ENCODE assay signal across 11 cellular contexts in genomic region chr12:113065126-113066007, GRCh38. TPM values are rescaled to one million over a fixed set of nuclear protein-coding genes. Genes with fewer than 3 reads are reported as not detected.
A peak's percentile ranks its signal among the peaks of the same experiment; 100 is the strongest.
DNase-seq lines count a peak whose midpoint lies in the region; ATAC-seq and TF ChIP-seq lines count a peak whose summit lies in the region.
"Had no signal": no experiment of that assay in that cellular context is flagged by ENCODE, and none has a peak within 500 bp of the region (broad histone marks: within the 10 kb centered on the region; RNA-seq: fewer than 3 reads in every experiment).

No MANE protein-coding gene starts in this region.

- no peak overlapping the region for H3K27ac Mint-ChIP-seq in activated naive CD4-positive, alpha-beta T cell treated with anti-CD3 and anti-CD28 coated beads for 36 hours

- no peaks in the 10 kb centered on the region for H3K27me3 Mint-ChIP-seq in activated naive CD4-positive, alpha-beta T cell treated with anti-CD3 and anti-CD28 coated beads for 36 hours (ENCODE audit: low read depth)

- H3K4me3 ChIP-seq in right atrium auricular region (no peak overlapping the region), testis (no peak overlapping the region)
- H3K4me3 ChIP-seq: colonic mucosa had no signal

- H3K4me1 Mint-ChIP-seq in activated naive CD4-positive, alpha-beta T cell treated with anti-CD3 and anti-CD28 coated beads for 36 hours (ENCODE audit: low read depth), result peaks cover 42% of the 10 kb centered on the region

- DNase-seq in Right ventricle myocardium superior (no peak), right atrium auricular region (ENCODE audit: low spot score) (no peak), NCI-H524 treated with DMSO at 0.1 percent for 48 hours (lab: John Stamatoyannopoulos, UW) (peak; percentile 36), germinal center (ENCODE audit: low spot score) (peak; percentile 69), testis (peak; percentile 54), activated T-cell treated with anti-CD3 and anti-CD28 coated beads for 4 hours (no peak)
- no peak for DNase-seq in activated CD4-positive, CD25-positive, alpha-beta regulatory T cell treated with anti-CD3 and anti-CD28 coated beads, Interleukin-2, amount 50 U/mL, for 72 hours
- no peak for DNase-seq in activated naive CD4-positive, alpha-beta T cell treated with anti-CD3 and anti-CD28 coated beads for 36 hours
- DNase-seq: activated T-cell treated with anti-CD3 and anti-CD28 coated beads, Interleukin-2, amount 50 U/mL, for 1 hour; colonic mucosa had no signal

- TF ChIP-seq CTCF in right atrium auricular region (IDR thresholded peaks at IDR 0.05), result no peak
- no peak for TF ChIP-seq CTCF in testis (IDR thresholded peaks at IDR 0.05)

- no peaks in the 10 kb centered on the region for H3K27me3 ChIP-seq in right atrium auricular region
- H3K27me3 ChIP-seq in testis, result no peaks in the 10 kb centered on the region
- H3K27me3 ChIP-seq: colonic mucosa had no signal

- 37 to 48% methylated on average over 13 to 31 of the region's 31 CpGs for WGBS in testis, 2 donors

- no peaks in the 10 kb centered on the region for H3K9me3 Mint-ChIP-seq in activated naive CD4-positive, alpha-beta T cell treated with anti-CD3 and anti-CD28 coated beads for 36 hours

- CTCF ChIA-PET in activated naive CD4-positive, alpha-beta T cell treated with anti-CD3 and anti-CD28 coated beads for 36 hours (lab: Charles Lee), result interaction anchor here (0.6 to 1.2 kb wide), 6 partner anchors 14 to 165 kb away, joined by 3 to 4 read pairs (median 3); no protein-coding TSS in a partner anchor

- H3K27ac ChIP-seq in right atrium auricular region, result no peak overlapping the region
- H3K27ac ChIP-seq in testis, result no peak overlapping the region
- H3K27ac ChIP-seq: colonic mucosa, parathyroid adenoma had no signal

- no peak for TF ChIP-seq POLR2A in testis (IDR thresholded peaks at IDR 0.05)

- H3K4me1 ChIP-seq in right atrium auricular region (no peaks in the 10 kb centered on the region), testis (peaks cover 8% of the 10 kb centered on the region)
- H3K4me1 ChIP-seq: colonic mucosa, parathyroid adenoma had no signal

- H3K4me3 Mint-ChIP-seq in activated naive CD4-positive, alpha-beta T cell treated with anti-CD3 and anti-CD28 coated beads for 36 hours, result no peak overlapping the region

- no peaks in the 10 kb centered on the region for H3K36me3 Mint-ChIP-seq in activated naive CD4-positive, alpha-beta T cell treated with anti-CD3 and anti-CD28 coated beads for 36 hours (ENCODE audit: low read depth)

- ATAC-seq in Right ventricle myocardium superior (ENCODE audit: poor library complexity), result peak; percentile 40

- H3K9me3 ChIP-seq in right atrium auricular region (no peaks in the 10 kb centered on the region), testis (no peaks in the 10 kb centered on the region)
- H3K9me3 ChIP-seq: colonic mucosa had no signal

- H3K36me3 ChIP-seq in right atrium auricular region (no peaks in the 10 kb centered on the region), testis (ENCODE audit: low read depth, missing control alignments) (no peaks in the 10 kb centered on the region)
- H3K36me3 ChIP-seq: colonic mucosa had no signal

- intact Hi-C loops in Right ventricle myocardium superior (cut with DNase I) (no loop called here), testis (cut with DNase I; ENCODE audit: low total_unique reads) (no loop called here)
- intact Hi-C loops in activated naive CD4-positive, alpha-beta T cell treated with anti-CD3 and anti-CD28 coated beads for 36 hours (cut with micrococcal nuclease), result no loop called here

RNA-seq across cellular contexts. Expression of gene DTX1, which starts 8.8 kb away (rescaled TPM):
- 1.6 TPM for total RNA-seq in Right ventricle myocardium superior
- 1 to 10 TPM; 1.2 to 4.0 TPM for total RNA-seq in right atrium auricular region
- 10 to 100 TPM; 22.8 to 26.9 TPM for total RNA-seq in testis
- polyA plus RNA-seq in testis (ENCODE audit: insufficient read depth, low read depth, low replicate concordance), result 15.0 TPM
- total RNA-seq in activated naive CD4-positive, alpha-beta T cell treated with anti-CD3 and anti-CD28 coated beads for 36 hours, result 10 to 100 TPM in 1 of 2 experiments, 1 to 10 TPM in 1; 8.3 to 10.7 TPM

Comparison
In these comparisons a context has a peak if more than half of its experiments do, and no peak if none do; other contexts are left out.
1. DNase-seq: peak in NCI-H524 treated with DMSO at 0.1 percent for 48 hours (single experiment), germinal center (single experiment) and testis (single experiment); none in Right ventricle myocardium superior (single experiment), right atrium auricular region (single experiment), activated CD4-positive, CD25-positive, alpha-beta regulatory T cell treated with anti-CD3 and anti-CD28 coated beads, Interleukin-2, amount 50 U/mL, for 72 hours (single experiment), activated naive CD4-positive, alpha-beta T cell treated with anti-CD3 and anti-CD28 coated beads for 36 hours (single experiment) and activated T-cell treated with anti-CD3 and anti-CD28 coated beads for 4 hours (single experiment).